ENCODE assay signal across 8 cellular contexts in the genomic region with DNA sequence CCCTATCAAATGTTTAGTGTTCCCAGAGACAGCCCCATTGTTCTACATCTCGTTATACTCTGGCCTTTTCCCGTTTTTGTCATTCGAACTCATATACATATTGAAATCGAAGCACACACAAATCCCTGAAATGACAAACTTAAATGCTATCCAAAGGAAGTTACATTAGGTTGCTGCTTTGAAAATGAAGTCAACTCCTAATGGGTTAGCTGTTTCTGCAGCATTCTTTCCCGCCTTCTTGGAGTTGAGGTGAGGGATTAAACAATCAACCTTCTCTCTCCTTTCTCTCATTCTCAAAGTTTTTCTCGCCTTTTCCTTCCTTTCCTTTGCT. TPM values are rescaled to one million over a fixed set of nuclear protein-coding genes. Genes with fewer than 3 reads are reported as not detected.
DNase-seq lines count a peak whose midpoint lies in the region; ATAC-seq, FAIRE-seq and TF ChIP-seq lines count a peak whose summit lies in the region.

No MANE protein-coding gene starts in this region.

- peaks cover 12% of the 10 kb centered on the region for H3K4me1 Mint-ChIP-seq in T-helper 2 cell treated with Interferon-gamma antibody and Interleukin-4, amounts not matched to agents 5 μg/mL and 100 μg/mL, for 36 hours (ENCODE audit: low read depth)
- H3K4me1 Mint-ChIP-seq in stimulated activated naive CD8-positive, alpha-beta T cell treated with anti-CD3 and anti-CD28 coated beads, Interleukin-15, amount 100 ng/mL, for 72 hours, result peaks cover 7% of the 10 kb centered on the region

- ATAC-seq in stimulated activated naive CD8-positive, alpha-beta T cell treated with anti-CD3 and anti-CD28 coated beads, Interleukin-15, amount 100 ng/mL, for 72 hours, result no peak

- H3K9me3 ChIP-seq in WERI-Rb-1 (ENCODE audit: severe bottlenecking), result no peaks in the 10 kb centered on the region
- no peaks in the 10 kb centered on the region for H3K9me3 ChIP-seq in hepatocyte (ENCODE audit: low read depth)

- peaks cover 33% of the 10 kb centered on the region for H3K4me1 ChIP-seq in hepatocyte (ENCODE audit: insufficient read depth)

- no peak for TF ChIP-seq CTCF in WERI-Rb-1 (IDR thresholded peaks at IDR 0.05; ENCODE audit: low read depth, low read length)
- TF ChIP-seq CTCF in hepatocyte (IDR thresholded peaks at IDR 0.05; ENCODE audit: poor library complexity), result no peak

- FAIRE-seq in HTR-8/SVneo (lab: Jason Lieb, UNC), result no peak

- H3K9me2 ChIP-seq in hepatocyte (replicated peaks; ENCODE audit: insufficient read depth), result no peaks in the 10 kb centered on the region

- H3K36me3 ChIP-seq in WERI-Rb-1 (peaks cover 4% of the 10 kb centered on the region), hepatocyte (replicated peaks; ENCODE audit: insufficient read depth, low read depth) (no peaks in the 10 kb centered on the region)

- H3K27ac Mint-ChIP-seq in T-helper 2 cell treated with Interferon-gamma antibody and Interleukin-4, amounts not matched to agents 5 μg/mL and 100 μg/mL, for 36 hours, result peak overlapping the region; percentile 72
- peak overlapping the region in 1 of 2 donors; percentile 92 for H3K27ac Mint-ChIP-seq in stimulated activated naive CD8-positive, alpha-beta T cell treated with anti-CD3 and anti-CD28 coated beads, Interleukin-15, amount 100 ng/mL, for 72 hours

- peaks cover 30% of the 10 kb centered on the region for H3K79me2 ChIP-seq in hepatocyte

- H3K27me3 ChIP-seq in WERI-Rb-1 (ENCODE audit: insufficient read depth, low read depth, severe bottlenecking) (no peaks in the 10 kb centered on the region), hepatocyte (no peaks in the 10 kb centered on the region)

- 6% methylated on average over 6 of the region's 6 CpGs for WGBS in hepatocyte (ENCODE audit: low lambda C conversion rate, missing lambda C conversion rate)

- peak overlapping the region; percentile 96 for H3K4me3 ChIP-seq in WERI-Rb-1 (ENCODE audit: low read depth, low read length)
- peak overlapping the region; percentile 33 for H3K4me3 ChIP-seq in hepatocyte

- H3K9me3 Mint-ChIP-seq in T-helper 2 cell treated with Interferon-gamma antibody and Interleukin-4, amounts not matched to agents 5 μg/mL and 100 μg/mL, for 36 hours, result no peaks in the 10 kb centered on the region
- H3K9me3 Mint-ChIP-seq in stimulated activated naive CD8-positive, alpha-beta T cell treated with anti-CD3 and anti-CD28 coated beads, Interleukin-15, amount 100 ng/mL, for 72 hours, result no peaks in the 10 kb centered on the region

- H3K27me3 Mint-ChIP-seq in T-helper 2 cell treated with Interferon-gamma antibody and Interleukin-4, amounts not matched to agents 5 μg/mL and 100 μg/mL, for 36 hours (ENCODE audit: low read depth), result peaks cover 26% of the 10 kb centered on the region
- no peaks in the 10 kb centered on the region for H3K27me3 Mint-ChIP-seq in stimulated activated naive CD8-positive, alpha-beta T cell treated with anti-CD3 and anti-CD28 coated beads, Interleukin-15, amount 100 ng/mL, for 72 hours

- H3K4me2 ChIP-seq in hepatocyte, result peak overlapping the region; percentile 76

- no peaks in the 10 kb centered on the region for H4K20me1 ChIP-seq in hepatocyte (ENCODE audit: insufficient read depth, poor library complexity, severe bottlenecking)

- DNase-seq in T-helper 2 cell treated with Interferon-gamma antibody and Interleukin-4, amounts not matched to agents 5 μg/mL and 100 μg/mL, for 36 hours (ENCODE audit: low spot score), result no peak
- DNase-seq in T-helper 2 cell (no peak), WERI-Rb-1 (no peak), hepatocyte (ENCODE audit: low spot score) (peak; percentile 5), HTR-8/SVneo (ENCODE audit: insufficient read length, low spot score) (no peak), KG1 (lab: John Stamatoyannopoulos, UW) (no peak)
- no peak for DNase-seq in stimulated activated naive CD8-positive, alpha-beta T cell treated with anti-CD3 and anti-CD28 coated beads, Interleukin-15, amount 100 ng/mL, for 72 hours
- DNase-seq in stimulated activated CD8-positive, alpha-beta memory T cell treated with anti-CD3 and anti-CD28 coated beads, Interleukin-4, amount 100 ng/mL, for 48 hours, result no peak

- H2AFZ ChIP-seq in hepatocyte, result peak overlapping the region; percentile 51

- no peaks in the 10 kb centered on the region for H3K36me3 Mint-ChIP-seq in T-helper 2 cell treated with Interferon-gamma antibody and Interleukin-4, amounts not matched to agents 5 μg/mL and 100 μg/mL, for 36 hours (ENCODE audit: low read depth)

- H3K27ac ChIP-seq in WERI-Rb-1 (peak overlapping the region; percentile 99), hepatocyte (peak overlapping the region; percentile 90)

- H3K4me3 Mint-ChIP-seq in T-helper 2 cell treated with Interferon-gamma antibody and Interleukin-4, amounts not matched to agents 5 μg/mL and 100 μg/mL, for 36 hours, result peak overlapping the region; percentile 74
- H3K4me3 Mint-ChIP-seq in stimulated activated naive CD8-positive, alpha-beta T cell treated with anti-CD3 and anti-CD28 coated beads, Interleukin-15, amount 100 ng/mL, for 72 hours, result peak overlapping the region; percentile 78 to 86

RNA-seq across cellular contexts. Expression of a gene that starts 0.6 kb away (rescaled TPM):
- total RNA-seq in hepatocyte, result 38.8 and 49.2 TPM in 2 replicates
- 22.3 and 25.8 TPM in 2 replicates for polyA plus RNA-seq in hepatocyte

RNA-seq across cellular contexts. Expression of a gene that starts 35.8 kb away (rescaled TPM):
- total RNA-seq in hepatocyte, result 127 and 150 TPM in 2 replicates
- polyA plus RNA-seq in hepatocyte, result 133 and 137 TPM in 2 replicates
